In the genomic region with DNA sequence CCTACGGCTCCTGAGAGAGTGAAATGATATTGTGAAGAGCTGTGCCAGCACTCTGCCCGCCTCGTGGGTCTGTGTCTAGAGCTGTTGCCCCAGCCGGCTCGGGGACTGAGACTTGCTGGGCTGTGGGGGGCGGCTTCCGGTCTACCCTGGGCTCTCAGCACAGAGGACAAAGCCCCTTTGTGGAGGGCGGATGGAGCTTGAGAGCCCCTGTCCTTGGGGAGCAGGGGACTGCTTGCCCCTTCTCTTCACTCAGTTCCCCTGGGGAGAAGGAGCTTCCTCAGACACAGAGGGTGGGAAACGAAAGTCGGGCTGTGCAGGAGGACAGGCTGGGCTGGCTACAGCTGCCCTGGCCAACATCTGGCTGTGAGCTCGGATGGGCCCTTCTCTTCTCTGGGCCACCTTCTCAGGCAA, we compare ENCODE assay signal across 12 cellular contexts. TPM values are rescaled to one million over a fixed set of nuclear protein-coding genes. Genes with fewer than 3 reads are reported as not detected.
A peak's percentile ranks its signal among the peaks of the same experiment; 100 is the strongest.
DNase-seq lines count a peak whose midpoint lies in the region; ATAC-seq, FAIRE-seq and TF ChIP-seq lines count a peak whose summit lies in the region.
"Had no signal": no experiment of that assay in that cellular context is flagged by ENCODE, and none has a peak within 500 bp of the region (broad histone marks: within the 10 kb centered on the region; RNA-seq: fewer than 3 reads in every experiment).

No MANE protein-coding gene starts in this region.

- H3K4me3 ChIP-seq in neutrophil (ENCODE audit: low read depth in 1 of 2, low read length in 1 of 2) (peak overlapping the region in 1 of 2 experiments; percentile 5), vagina (no peak overlapping the region)
- H3K4me3 ChIP-seq: skin epidermis had no signal

- FAIRE-seq in GM12891 (lab: Jason Lieb, UNC): no peak

- peaks cover 35% of the 10 kb centered on the region for H3K27me3 ChIP-seq in neutrophil
- no peaks in the 10 kb centered on the region for H3K27me3 ChIP-seq in vagina

- TF ChIP-seq CTCF in neutrophil (IDR thresholded peaks at IDR 0.05) (no peak), vagina (IDR thresholded peaks at IDR 0.05) (no peak)

- intact Hi-C loops in left cardiac atrium (cut with DNase I): no loop called here
- intact Hi-C loops in cardiac septum (cut with DNase I): no loop called here
- intact Hi-C loops in vagina (cut with DNase I): no loop called here

- H3K9me3 ChIP-seq in neutrophil (no peaks in the 10 kb centered on the region), vagina (no peaks in the 10 kb centered on the region)

- H3K27ac ChIP-seq in epithelial cell of prostate: peak overlapping the region; percentile 84
- peak overlapping the region; percentile 68 for H3K27ac ChIP-seq in neutrophil
- H3K27ac ChIP-seq in vagina: peak overlapping the region; percentile 50

- H3K4me1 ChIP-seq in neutrophil (ENCODE audit: control insufficient read depth in 1 of 2, insufficient read depth in 1 of 2, low read depth in 1 of 2, low read length in 1 of 2): peaks cover 23 to 24% of the 10 kb centered on the region in 2 experiments
- peaks cover 83% of the 10 kb centered on the region for H3K4me1 ChIP-seq in vagina

- DNase-seq in left cardiac atrium (no peak), cardiac septum (ENCODE audit: low spot score) (no peak), epithelial cell of prostate (ENCODE audit: low read depth, low spot score) (no peak), vagina (ENCODE audit: extremely low spot score in 2 of 2) (no peak), GM12891 (ENCODE audit: insufficient read length, low spot score) (no peak)
- DNase-seq in stimulated activated CD8-positive, alpha-beta memory T cell treated with anti-CD3 and anti-CD28 coated beads, Interleukin-4, amount 100 ng/mL, for 48 hours: no peak
- DNase-seq: DMS153, SW 1271 had no signal

- TF ChIP-seq POLR2A in vagina (IDR thresholded peaks at IDR 0.05): no peak
- TF ChIP-seq POLR2A in GM12891 (IDR thresholded peaks at IDR 0.05; ENCODE audit: low read depth, low read length): no peak

- ATAC-seq in left cardiac atrium (peak; percentile 14 to 16), HG03442 (IDR thresholded peaks at IDR 0.05; ENCODE audit: unreplicated experiment) (no peak)
- ATAC-seq: WTC11 had no signal

- H3K36me3 ChIP-seq in neutrophil (no peaks in the 10 kb centered on the region), vagina (no peaks in the 10 kb centered on the region)

TF ChIP-seq in GM12891, 5 proteins besides CTCF, POLR2A, EP300 and RAD21:
- TF ChIP-seq POU2F2 (IDR thresholded peaks at IDR 0.05; ENCODE audit: low read depth, low read length): no peak
- no peak for TF ChIP-seq PAX5 (IDR thresholded peaks at IDR 0.05; ENCODE audit: insufficient read depth, low read length, severe bottlenecking)
- no peak for TF ChIP-seq TAF1 (IDR thresholded peaks at IDR 0.05; ENCODE audit: low read depth, low read length)
- TF ChIP-seq SPI1 (IDR thresholded peaks at IDR 0.05; ENCODE audit: low read depth, low read length): no peak
- TF ChIP-seq POLR2AphosphoS5 (IDR thresholded peaks at IDR 0.05; ENCODE audit: low read depth, low read length): no peak

RNA-seq across cellular contexts. Expression of a gene that starts 11.0 kb away (rescaled TPM):
- total RNA-seq in left cardiac atrium (10 to 100 TPM in 1 of 2 donors, 1 to 10 TPM in 1; 9.2 to 10.2 TPM), cardiac septum (5.0 TPM), vagina (48.6 TPM)
- polyA plus RNA-seq in GM12891 (2012; ENCODE audit: low read depth, missing spikeins): 24.6 TPM
